ENCODE assay signal across 8 cellular contexts in the genomic region with DNA sequence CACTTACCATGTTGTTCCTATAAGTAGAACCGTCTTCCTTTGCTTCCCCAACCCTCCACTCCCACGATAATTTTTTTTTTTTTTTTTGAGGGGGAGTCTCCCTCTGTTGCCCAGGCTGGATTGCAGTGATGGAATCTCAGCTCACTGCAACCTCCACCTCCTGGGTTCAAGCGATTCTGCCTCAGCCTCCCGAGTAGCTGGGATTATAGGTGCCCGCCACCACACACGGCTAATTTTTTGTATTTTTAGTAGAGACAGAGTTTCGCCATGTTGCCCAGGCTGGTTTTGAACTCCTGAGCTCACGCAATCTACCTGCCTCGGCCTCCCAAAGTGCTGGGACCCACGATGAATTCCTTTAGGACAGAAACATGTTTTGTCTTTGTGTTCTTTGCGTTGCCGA. TPM values are rescaled to one million over a fixed set of nuclear protein-coding genes. Genes with fewer than 3 reads are reported as not detected.
A peak's percentile ranks its signal among the peaks of the same experiment; 100 is the strongest.
DNase-seq lines count a peak whose midpoint lies in the region; ATAC-seq, FAIRE-seq and TF ChIP-seq lines count a peak whose summit lies in the region.
"Not testable (repeated sequence)": the region's sequence is repeated elsewhere in the genome, so short reads cannot be mapped to it uniquely, and the experiment has no call there.

No MANE protein-coding gene starts in this region.

- not testable (repeated sequence) for FAIRE-seq in H1 (lab: Jason Lieb, UNC)

- not testable (repeated sequence) for H3K9me3 Mint-ChIP-seq in CD8-positive, alpha-beta memory T cell; activated B cell treated with CpG ODN at 0.5 μM for 24 hours; activated T-cell treated with anti-CD3 and anti-CD28 coated beads, Interleukin-2, amount 50 U/mL, for 24 hours; activated naive CD4-positive, alpha-beta T cell treated with anti-CD3 and anti-CD28 coated beads, Interleukin-2, amount 50 U/mL, for 24 hours; natural killer cell; stimulated activated naive CD8-positive, alpha-beta T cell treated with anti-CD3 and anti-CD28 coated beads, Interleukin-15, amount 100 ng/mL, for 72 hours

- not testable (repeated sequence) for H3K9ac ChIP-seq in BLaER1; H1 (replicated peaks in 1 of 4; ENCODE audit: extremely low read depth in 1 of 4, low read depth in 3 of 4, low read length in 3 of 4)

- H4K20me1 ChIP-seq in BLaER1, result peaks cover 80% of the 10 kb centered on the region
- H4K20me1 ChIP-seq in H1 (replicated peaks in 1 of 2; ENCODE audit: control insufficient read depth in 1 of 2, insufficient read depth in 2 of 2, low read length in 2 of 2), result not testable (repeated sequence)

- ATAC-seq in activated B cell treated with CpG ODN at 0.5 μM for 24 hours (ENCODE audit: low read depth); natural killer cell; stimulated activated naive CD8-positive, alpha-beta T cell treated with anti-CD3 and anti-CD28 coated beads, Interleukin-15, amount 100 ng/mL, for 72 hours: not testable (repeated sequence)

- H3K36me3 ChIP-seq in BLaER1, result peaks cover 21% of the 10 kb centered on the region; the same call in 1 of the 2 replicates
- H3K36me3 ChIP-seq in CD8-positive, alpha-beta memory T cell (ENCODE audit: insufficient read depth, low read length); H1 (ENCODE audit: control insufficient read depth in 2 of 4, insufficient read depth in 4 of 4, low read length in 3 of 4): not testable (repeated sequence)

- not testable (repeated sequence) for H3K4ac ChIP-seq in H1 (replicated peaks; ENCODE audit: insufficient read length, low read depth, low read length)

- not testable (repeated sequence) for H3K23me2 ChIP-seq in H1 (ENCODE audit: low read depth, low read length)

- TF ChIP-seq CTCF in activated B cell treated with CpG ODN at 0.5 μM for 24 hours (IDR thresholded peaks at IDR 0.05); H1 (IDR thresholded peaks at IDR 0.05; ENCODE audit: control extremely low read depth in 1 of 3, insufficient read depth in 1 of 3, low read depth in 1 of 3, low read length in 3 of 3); natural killer cell (IDR thresholded peaks at IDR 0.05): not testable (repeated sequence)

- H3K27ac Mint-ChIP-seq in CD8-positive, alpha-beta memory T cell, result peak overlapping the region; percentile 3 to 86 (median 56)
- H3K27ac Mint-ChIP-seq in activated B cell treated with CpG ODN at 0.5 μM for 24 hours (peak overlapping the region; percentile 26), natural killer cell (peak overlapping the region; percentile 25 to 52)
- H3K27ac Mint-ChIP-seq in activated T-cell treated with anti-CD3 and anti-CD28 coated beads, Interleukin-2, amount 50 U/mL, for 24 hours, result peak overlapping the region; percentile 47
- peak overlapping the region; percentile 51 for H3K27ac Mint-ChIP-seq in activated naive CD4-positive, alpha-beta T cell treated with anti-CD3 and anti-CD28 coated beads, Interleukin-2, amount 50 U/mL, for 24 hours
- peak overlapping the region in 1 of 2 donors; percentile 89 for H3K27ac Mint-ChIP-seq in stimulated activated naive CD8-positive, alpha-beta T cell treated with anti-CD3 and anti-CD28 coated beads, Interleukin-15, amount 100 ng/mL, for 72 hours

- DNase-seq in CD8-positive, alpha-beta memory T cell; activated B cell treated with CpG ODN at 0.5 μM for 24 hours; activated T-cell treated with anti-CD3 and anti-CD28 coated beads, Interleukin-2, amount 50 U/mL, for 24 hours; H1 (ENCODE audit: low read depth in 1 of 2, low spot score in 2 of 2); natural killer cell; stimulated activated naive CD8-positive, alpha-beta T cell treated with anti-CD3 and anti-CD28 coated beads, Interleukin-15, amount 100 ng/mL, for 72 hours: not testable (repeated sequence)

- not testable (repeated sequence) for H2BK12ac ChIP-seq in H1 (ENCODE audit: low read depth, low read length)

- peak overlapping the region in 1 of 7 donors; percentile 18 for H3K4me3 Mint-ChIP-seq in CD8-positive, alpha-beta memory T cell
- not testable (repeated sequence) for H3K4me3 Mint-ChIP-seq in activated B cell treated with CpG ODN at 0.5 μM for 24 hours; activated T-cell treated with anti-CD3 and anti-CD28 coated beads, Interleukin-2, amount 50 U/mL, for 24 hours; natural killer cell
- H3K4me3 Mint-ChIP-seq in activated naive CD4-positive, alpha-beta T cell treated with anti-CD3 and anti-CD28 coated beads, Interleukin-2, amount 50 U/mL, for 24 hours, result peak overlapping the region; percentile 1
- H3K4me3 Mint-ChIP-seq in stimulated activated naive CD8-positive, alpha-beta T cell treated with anti-CD3 and anti-CD28 coated beads, Interleukin-15, amount 100 ng/mL, for 72 hours, result peak overlapping the region; percentile 34 to 48

- peaks cover 80 to 96% (median 91%) of the 10 kb centered on the region in 3 donors for H3K4me1 Mint-ChIP-seq in CD8-positive, alpha-beta memory T cell
- peaks cover 82% of the 10 kb centered on the region for H3K4me1 Mint-ChIP-seq in activated B cell treated with CpG ODN at 0.5 μM for 24 hours
- H3K4me1 Mint-ChIP-seq in activated T-cell treated with anti-CD3 and anti-CD28 coated beads, Interleukin-2, amount 50 U/mL, for 24 hours (ENCODE audit: low read depth), result peaks cover 88% of the 10 kb centered on the region
- H3K4me1 Mint-ChIP-seq in activated naive CD4-positive, alpha-beta T cell treated with anti-CD3 and anti-CD28 coated beads, Interleukin-2, amount 50 U/mL, for 24 hours, result peaks cover 96% of the 10 kb centered on the region
- H3K4me1 Mint-ChIP-seq in natural killer cell, result peaks cover 81 to 90% of the 10 kb centered on the region in 2 donors
- peaks cover 96% of the 10 kb centered on the region for H3K4me1 Mint-ChIP-seq in stimulated activated naive CD8-positive, alpha-beta T cell treated with anti-CD3 and anti-CD28 coated beads, Interleukin-15, amount 100 ng/mL, for 72 hours

- H2AFZ ChIP-seq in H1 (ENCODE audit: low read length), result not testable (repeated sequence)

- H3K4me1 ChIP-seq in BLaER1 (peaks cover 76% of the 10 kb centered on the region), H1 (replicated peaks in 1 of 4; ENCODE audit: control insufficient read depth in 3 of 4, insufficient read depth in 4 of 4, low read length in 3 of 4) (peaks cover 2 to 11% (median 4%) of the 10 kb centered on the region in 4 experiments; a peak in 6 of 7 replicates)
- peaks cover 82% of the 10 kb centered on the region for H3K4me1 ChIP-seq in CD8-positive, alpha-beta memory T cell (ENCODE audit: insufficient read depth, low read length)

- H3K36me3 Mint-ChIP-seq in CD8-positive, alpha-beta memory T cell, result peaks cover 0 to 18% (median 9%) of the 10 kb centered on the region in 3 donors
- H3K36me3 Mint-ChIP-seq in activated B cell treated with CpG ODN at 0.5 μM for 24 hours (ENCODE audit: low read depth) (peaks cover 28% of the 10 kb centered on the region), natural killer cell (peaks cover 13% of the 10 kb centered on the region)
- peaks cover 46% of the 10 kb centered on the region for H3K36me3 Mint-ChIP-seq in activated T-cell treated with anti-CD3 and anti-CD28 coated beads, Interleukin-2, amount 50 U/mL, for 24 hours (ENCODE audit: low read depth)
- H3K36me3 Mint-ChIP-seq in activated naive CD4-positive, alpha-beta T cell treated with anti-CD3 and anti-CD28 coated beads, Interleukin-2, amount 50 U/mL, for 24 hours, result peaks cover 39% of the 10 kb centered on the region

- 0 out of 2 replicates have a peak overlapping the region, but pooled peaks have one; percentile 76 for H2AK5ac ChIP-seq in H1 (ENCODE audit: low read depth, low read length)

- not testable (repeated sequence) for H3K27ac ChIP-seq in BLaER1; CD8-positive, alpha-beta memory T cell (ENCODE audit: low read depth, low read length); H1 (ENCODE audit: low read depth, low read length)

- H3K79me2 ChIP-seq in H1 (ENCODE audit: control insufficient read depth in 1 of 2, insufficient read depth in 2 of 2, low read length in 2 of 2), result peaks cover 0 to 54% of the 10 kb centered on the region in 2 experiments; a peak in 2 of 4 replicates

- not testable (repeated sequence) for H2BK5ac ChIP-seq in H1 (ENCODE audit: low read depth, low read length)

- not testable (repeated sequence) for H3K23ac ChIP-seq in H1 (ENCODE audit: insufficient read length)

- CTCF ChIA-PET in CD8-positive, alpha-beta memory T cell (lab: Charles Lee); activated B cell treated with CpG ODN at 0.5 μM for 24 hours (lab: Charles Lee); H1 (lab: Charles Lee; ENCODE audit: partially characterized antibody): not testable (repeated sequence)

- not testable (repeated sequence) for H4K91ac ChIP-seq in H1 (replicated peaks; ENCODE audit: insufficient read length, low read length)

- H4K8ac ChIP-seq in H1 (ENCODE audit: extremely low read depth, insufficient read depth, low read length), result not testable (repeated sequence)

- H3K27me3 ChIP-seq in BLaER1; CD8-positive, alpha-beta memory T cell (ENCODE audit: insufficient read depth, low read length, poor library complexity, severe bottlenecking); H1 (replicated peaks in 1 of 4; ENCODE audit: control insufficient read depth in 3 of 4, extremely low read depth in 1 of 4, insufficient read depth in 3 of 4, low read length in 3 of 4): not testable (repeated sequence)

- TF ChIP-seq RAD21 in H1 (IDR thresholded peaks at IDR 0.05 in 1 of 2, conservative IDR thresholded peaks at IDR 0.05 in 1 of 2; ENCODE audit: low read depth in 2 of 2, low read length in 2 of 2), result not testable (repeated sequence)

- not testable (repeated sequence) for TF ChIP-seq EP300 in H1 (IDR thresholded peaks at IDR 0.05; ENCODE audit: borderline replicate concordance in 1 of 2, low read depth in 2 of 2, low read length in 2 of 2)

- not testable (repeated sequence) for H3K18ac ChIP-seq in H1 (ENCODE audit: extremely low read depth, low read length)

- H3K27me3 Mint-ChIP-seq in CD8-positive, alpha-beta memory T cell; activated B cell treated with CpG ODN at 0.5 μM for 24 hours; activated T-cell treated with anti-CD3 and anti-CD28 coated beads, Interleukin-2, amount 50 U/mL, for 24 hours; activated naive CD4-positive, alpha-beta T cell treated with anti-CD3 and anti-CD28 coated beads, Interleukin-2, amount 50 U/mL, for 24 hours; natural killer cell (ENCODE audit: low read depth in 2 of 2); stimulated activated naive CD8-positive, alpha-beta T cell treated with anti-CD3 and anti-CD28 coated beads, Interleukin-15, amount 100 ng/mL, for 72 hours: not testable (repeated sequence)

- POLR2A ChIA-PET in CD8-positive, alpha-beta memory T cell (lab: Charles Lee), result interaction anchor here (0.7 to 1.1 kb wide), 2 partner anchors 13 to 51 kb away, joined by 3 read pairs; a partner anchor contains a TSS
- POLR2A ChIA-PET in activated B cell treated with CpG ODN at 0.5 μM for 24 hours (lab: Charles Lee) (interaction anchor here (0.7 kb wide), 2 partner anchors 50 to 508 kb away, joined by 5 to 10 read pairs; no protein-coding TSS in a partner anchor), H1 (lab: Charles Lee; ENCODE audit: partially characterized antibody) (interaction anchor here (0.9 kb wide), 1 partner anchor 14 kb away, joined by 3 read pairs; no protein-coding TSS in a partner anchor)

- not testable (repeated sequence) for H3K9me3 ChIP-seq in BLaER1; CD8-positive, alpha-beta memory T cell (ENCODE audit: low read length); H1 (ENCODE audit: insufficient read depth in 2 of 2, low read depth in 1 of 2, low read length in 1 of 2)

- not testable (repeated sequence) for H3K56ac ChIP-seq in H1 (replicated peaks; ENCODE audit: insufficient read length, low read depth, low read length)

- intact Hi-C loops in activated B cell treated with CpG ODN at 0.5 μM for 24 hours (cut with micrococcal nuclease); natural killer cell (cut with micrococcal nuclease): not testable (repeated sequence)

- not testable (repeated sequence) for TF ChIP-seq POLR2A in H1 (IDR thresholded peaks at IDR 0.05; ENCODE audit: control extremely low read depth in 1 of 2, low read depth in 2 of 2, low read length in 2 of 2)

- 95% methylated on average over 12 of the region's 12 CpGs; no CpG with 5 or more reads in 1 of the 2 experiments for WGBS in H1 (ENCODE audit: extremely low coverage in 1 of 2, insufficient coverage in 1 of 2, insufficient read length in 1 of 2, insufficient replicate concordance in 2 of 2, low coverage in 1 of 2, low lambda C conversion rate in 2 of 2, missing lambda C conversion rate in 1 of 2), 2 experiments

- not testable (repeated sequence) for H3K14ac ChIP-seq in H1 (ENCODE audit: insufficient read length)

- H2BK120ac ChIP-seq in H1 (replicated peaks; ENCODE audit: low read depth, low read length), result not testable (repeated sequence)

- peak overlapping the region; percentile 58 for H3K4me2 ChIP-seq in BLaER1
- not testable (repeated sequence) for H3K4me2 ChIP-seq in H1 (ENCODE audit: insufficient read depth in 1 of 2, low read depth in 2 of 2, low read length in 2 of 2)

- H2BK15ac ChIP-seq in H1 (ENCODE audit: low read length), result not testable (repeated sequence)

- not testable (repeated sequence) for H3K4me3 ChIP-seq in BLaER1; CD8-positive, alpha-beta memory T cell (ENCODE audit: low read length); H1 (ENCODE audit: extremely low read depth in 1 of 4, insufficient read depth in 2 of 4, low read depth in 3 of 4, low read length in 4 of 4)

- not testable (repeated sequence) for H4K5ac ChIP-seq in H1 (ENCODE audit: insufficient read length, low read depth, low read length)

- not testable (repeated sequence) for H2BK20ac ChIP-seq in H1 (ENCODE audit: low read length)

- H3K79me1 ChIP-seq in H1 (ENCODE audit: low read depth, low read length), result not testable (repeated sequence)

RNA-seq across cellular contexts. Expression of a gene that starts 19.4 kb away (rescaled TPM):
- 100 to 1,000 TPM; 165 to 169 TPM for total RNA-seq in CD8-positive, alpha-beta memory T cell
- polyA plus RNA-seq in CD8-positive, alpha-beta memory T cell, result 52.9 TPM
- total RNA-seq in activated B cell treated with CpG ODN at 0.5 μM for 24 hours (93.1 and 94.4 TPM in 2 replicates), natural killer cell (100 to 1,000 TPM; 128 to 155 (median 137) TPM)
- total RNA-seq in H1 (2021; fragmentation: NEBNext Ultra II Directional; extraction: Animal tissue kit (Norgen Biotek cat#: 25700)), result 47.0 and 47.8 TPM in 2 replicates
- polyA plus RNA-seq in H1 (2011; rRNA removed), result 6.1 and 9.5 TPM in 2 replicates
- 17.9 TPM for polyA plus RNA-seq in H1 (2011; cell fraction: cytosol; rRNA removed)
- polyA plus RNA-seq in H1 (2011; cell fraction: nucleus; rRNA removed), result 5.9 TPM
- 19.4 to 42.9 TPM (median 25.0 TPM) in 4 replicates for polyA plus RNA-seq in H1 (2012, experiment 1 of 2)
- polyA plus RNA-seq in H1 (2012, experiment 2 of 2), result 1.6 TPM
- polyA plus RNA-seq in H1 (2013, experiment 1 of 2), result 41.2 TPM
- polyA plus RNA-seq in H1 (2013, experiment 2 of 2), result 43.0 TPM
- 18.6 and 26.4 TPM in 2 replicates for polyA minus RNA-seq in H1 (2011; rRNA and poly(A)+ RNA removed)
- polyA minus RNA-seq in H1 (2011; cell fraction: cytosol; rRNA and poly(A)+ RNA removed), result 83.0 TPM
- 11.2 TPM for polyA minus RNA-seq in H1 (2011; cell fraction: nucleus; rRNA and poly(A)+ RNA removed)

RNA-seq across cellular contexts. Expression of a gene that starts 51.5 kb away (rescaled TPM):
- 100 to 1,000 TPM; 214 to 221 TPM for total RNA-seq in CD8-positive, alpha-beta memory T cell
- 193 TPM for polyA plus RNA-seq in CD8-positive, alpha-beta memory T cell
- total RNA-seq in activated B cell treated with CpG ODN at 0.5 μM for 24 hours, result 70.8 and 74.9 TPM in 2 replicates
- total RNA-seq in H1 (2021; fragmentation: NEBNext Ultra II Directional; extraction: Animal tissue kit (Norgen Biotek cat#: 25700)), result 143 and 160 TPM in 2 replicates
- 64.2 and 115 TPM in 2 replicates for polyA plus RNA-seq in H1 (2011; rRNA removed)
- polyA plus RNA-seq in H1 (2011; cell fraction: cytosol; rRNA removed), result 99.9 TPM
- polyA plus RNA-seq in H1 (2011; cell fraction: nucleus; rRNA removed), result 18.3 TPM
- 126 to 149 TPM (median 131 TPM) in 4 replicates for polyA plus RNA-seq in H1 (2012, experiment 1 of 2)
- polyA plus RNA-seq in H1 (2012, experiment 2 of 2), result 69.1 TPM
- polyA plus RNA-seq in H1 (2013, experiment 1 of 2), result 106 TPM
- 118 TPM for polyA plus RNA-seq in H1 (2013, experiment 2 of 2)
- 18.3 and 23.2 TPM in 2 replicates for polyA minus RNA-seq in H1 (2011; rRNA and poly(A)+ RNA removed)
- 26.7 TPM for polyA minus RNA-seq in H1 (2011; cell fraction: cytosol; rRNA and poly(A)+ RNA removed)
- 32.5 TPM for polyA minus RNA-seq in H1 (2011; cell fraction: nucleus; rRNA and poly(A)+ RNA removed)
- 10 to 100 TPM; 50.4 to 63.3 (median 52.2) TPM for total RNA-seq in natural killer cell
